In the genomic region with DNA sequence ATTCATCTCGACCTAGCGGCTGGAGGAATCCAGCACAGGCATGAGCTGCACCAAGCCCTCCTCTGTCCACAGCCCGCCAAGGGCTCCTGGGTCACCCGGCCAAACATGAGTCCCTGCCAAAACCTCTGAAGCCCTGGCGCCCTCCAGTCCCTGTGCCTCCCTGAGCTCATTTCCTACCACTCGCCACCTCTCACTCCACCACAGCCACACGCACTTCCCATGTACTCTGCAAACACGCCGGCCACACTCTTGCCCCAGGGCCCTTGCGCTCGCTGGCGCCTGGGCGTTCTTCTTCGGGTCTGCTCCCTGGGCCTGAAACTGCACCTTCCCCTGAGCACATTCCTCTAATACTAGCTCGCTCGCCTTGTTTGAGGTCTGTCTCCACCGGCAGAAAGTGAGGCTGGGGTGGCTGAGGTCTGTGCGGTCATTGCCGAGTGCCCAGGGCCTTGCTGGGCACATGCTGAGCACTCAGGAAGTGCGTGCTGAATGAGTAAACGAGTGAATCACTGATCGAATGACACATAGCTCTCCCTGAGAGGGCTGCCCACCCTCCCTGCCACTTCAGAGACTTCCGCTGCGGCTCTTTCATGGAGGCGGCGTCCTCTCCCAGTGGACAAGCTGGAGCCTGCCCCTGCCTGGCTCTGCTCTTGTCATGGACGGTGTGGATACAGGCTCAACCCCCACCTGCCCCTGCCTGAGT, we compare ENCODE assay signal across 1 cellular context.
TF ChIP-seq lines count a peak whose summit lies in the region.

No MANE protein-coding gene starts in this region.

TF ChIP-seq in HEK293, 187 proteins besides CTCF, POLR2A, EP300 and RAD21 (continued from another document and continues in another):
- TF ChIP-seq, protein P1, sequence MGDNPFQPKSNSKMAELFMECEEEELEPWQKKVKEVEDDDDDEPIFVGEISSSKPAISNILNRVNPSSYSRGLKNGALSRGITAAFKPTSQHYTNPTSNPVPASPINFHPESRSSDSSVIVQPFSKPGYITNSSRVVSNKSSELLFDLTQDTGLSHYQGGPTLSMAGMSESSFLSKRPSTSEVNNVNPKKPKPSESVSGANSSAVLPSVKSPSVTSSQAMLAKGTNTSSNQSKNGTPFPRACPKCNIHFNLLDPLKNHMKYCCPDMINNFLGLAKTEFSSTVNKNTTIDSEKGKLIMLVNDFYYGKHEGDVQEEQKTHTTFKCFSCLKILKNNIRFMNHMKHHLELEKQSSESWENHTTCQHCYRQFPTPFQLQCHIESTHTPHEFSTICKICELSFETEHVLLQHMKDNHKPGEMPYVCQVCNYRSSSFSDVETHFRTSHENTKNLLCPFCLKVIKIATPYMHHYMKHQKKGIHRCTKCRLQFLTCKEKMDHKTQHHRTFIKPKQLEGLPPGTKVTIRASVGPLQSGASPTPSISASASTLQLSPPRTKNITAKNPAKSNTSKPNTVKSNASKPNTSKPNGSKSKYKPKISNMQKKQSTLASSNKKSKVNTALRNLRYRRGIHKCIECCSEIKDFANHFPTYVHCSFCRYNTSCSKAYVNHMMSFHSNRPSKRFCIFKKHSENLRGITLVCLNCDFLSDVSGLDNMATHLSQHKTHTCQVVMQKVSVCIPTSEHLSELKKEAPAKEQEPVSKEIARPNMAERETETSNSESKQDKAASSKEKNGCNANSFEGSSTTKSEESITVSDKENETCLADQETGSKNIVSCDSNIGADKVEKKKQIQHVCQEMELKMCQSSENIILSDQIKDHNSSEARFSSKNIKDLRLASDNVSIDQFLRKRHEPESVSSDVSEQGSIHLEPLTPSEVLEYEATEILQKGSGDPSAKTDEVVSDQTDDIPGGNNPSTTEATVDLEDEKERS (tag by site-specific recombination; IDR thresholded peaks at IDR 0.05) = no peak
- TF ChIP-seq ZBTB8A (tag by site-specific recombination; IDR thresholded peaks at IDR 0.05) (no peak), ZNF121 (tag by site-specific recombination; IDR thresholded peaks at IDR 0.05) (no peak), ZIC2 (tag by site-specific recombination; IDR thresholded peaks at IDR 0.05) (peak; percentile 71), WT1 (tag by site-specific recombination; IDR thresholded peaks at IDR 0.05) (no peak), ZNF354C (tag by site-specific recombination; IDR thresholded peaks at IDR 0.05; ENCODE audit: borderline replicate concordance, low read depth) (no peak), ZNF626 (tag by site-specific recombination; IDR thresholded peaks at IDR 0.05) (no peak), ZNF701 (tag by site-specific recombination; IDR thresholded peaks at IDR 0.05) (no peak), ZNF266 (tag by site-specific recombination; IDR thresholded peaks at IDR 0.05; ENCODE audit: low read depth) (no peak), ZFP37 (tag by site-specific recombination; IDR thresholded peaks at IDR 0.05) (no peak), GLIS1 (tag by site-specific recombination; IDR thresholded peaks at IDR 0.05) (peak; percentile 44), ZNF660 (tag by site-specific recombination; IDR thresholded peaks at IDR 0.05) (0 out of 2 replicates have a peak, but pooled peaks have one; percentile 63), ZNF350 (tag by site-specific recombination; IDR thresholded peaks at IDR 0.05) (no peak), ZNF623 (tag by site-specific recombination; IDR thresholded peaks at IDR 0.05) (peak; percentile 77), GFI1B (tag by site-specific recombination; IDR thresholded peaks at IDR 0.05) (no peak), ZSCAN23 (tag by site-specific recombination; IDR thresholded peaks at IDR 0.05) (no peak), ZFP41 (tag by site-specific recombination; IDR thresholded peaks at IDR 0.05; ENCODE audit: borderline replicate concordance) (no peak), MEIS1 (CRISPR knock-in tag; IDR thresholded peaks at IDR 0.05; ENCODE audit: borderline replicate concordance) (no peak), ZNF600 (tag by site-specific recombination; IDR thresholded peaks at IDR 0.05) (peak; percentile 80), ZNF132 (tag by site-specific recombination; IDR thresholded peaks at IDR 0.05; ENCODE audit: borderline replicate concordance) (no peak), ZNF555 (tag by site-specific recombination; conservative IDR thresholded peaks at IDR 0.05) (no peak), ZBTB17 (tag by site-specific recombination; IDR thresholded peaks at IDR 0.05) (0 out of 2 replicates have a peak, but pooled peaks have one; percentile 49), ZNF768 (tag by site-specific recombination; IDR thresholded peaks at IDR 0.05) (no peak), ZBTB20 (tag by site-specific recombination; IDR thresholded peaks at IDR 0.05) (no peak), FEZF1 (tag by site-specific recombination; IDR thresholded peaks at IDR 0.05) (no peak), YY1 (tag by site-specific recombination; IDR thresholded peaks at IDR 0.05) (0 out of 2 replicates have a peak, but pooled peaks have one; percentile 33), KLF16 (tag by site-specific recombination; IDR thresholded peaks at IDR 0.05) (no peak), ZNF248 (tag by site-specific recombination; IDR thresholded peaks at IDR 0.05) (no peak), ZNF133 (tag by site-specific recombination; IDR thresholded peaks at IDR 0.05) (no peak), ZNF585B (tag by site-specific recombination; IDR thresholded peaks at IDR 0.05) (no peak)
- TF ChIP-seq, protein P2, sequence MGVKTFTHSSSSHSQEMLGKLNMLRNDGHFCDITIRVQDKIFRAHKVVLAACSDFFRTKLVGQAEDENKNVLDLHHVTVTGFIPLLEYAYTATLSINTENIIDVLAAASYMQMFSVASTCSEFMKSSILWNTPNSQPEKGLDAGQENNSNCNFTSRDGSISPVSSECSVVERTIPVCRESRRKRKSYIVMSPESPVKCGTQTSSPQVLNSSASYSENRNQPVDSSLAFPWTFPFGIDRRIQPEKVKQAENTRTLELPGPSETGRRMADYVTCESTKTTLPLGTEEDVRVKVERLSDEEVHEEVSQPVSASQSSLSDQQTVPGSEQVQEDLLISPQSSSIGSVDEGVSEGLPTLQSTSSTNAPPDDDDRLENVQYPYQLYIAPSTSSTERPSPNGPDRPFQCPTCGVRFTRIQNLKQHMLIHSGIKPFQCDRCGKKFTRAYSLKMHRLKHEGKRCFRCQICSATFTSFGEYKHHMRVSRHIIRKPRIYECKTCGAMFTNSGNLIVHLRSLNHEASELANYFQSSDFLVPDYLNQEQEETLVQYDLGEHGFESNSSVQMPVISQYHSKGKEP (tag by site-specific recombination; IDR thresholded peaks at IDR 0.05) = no peak
- TF ChIP-seq, protein P3, sequence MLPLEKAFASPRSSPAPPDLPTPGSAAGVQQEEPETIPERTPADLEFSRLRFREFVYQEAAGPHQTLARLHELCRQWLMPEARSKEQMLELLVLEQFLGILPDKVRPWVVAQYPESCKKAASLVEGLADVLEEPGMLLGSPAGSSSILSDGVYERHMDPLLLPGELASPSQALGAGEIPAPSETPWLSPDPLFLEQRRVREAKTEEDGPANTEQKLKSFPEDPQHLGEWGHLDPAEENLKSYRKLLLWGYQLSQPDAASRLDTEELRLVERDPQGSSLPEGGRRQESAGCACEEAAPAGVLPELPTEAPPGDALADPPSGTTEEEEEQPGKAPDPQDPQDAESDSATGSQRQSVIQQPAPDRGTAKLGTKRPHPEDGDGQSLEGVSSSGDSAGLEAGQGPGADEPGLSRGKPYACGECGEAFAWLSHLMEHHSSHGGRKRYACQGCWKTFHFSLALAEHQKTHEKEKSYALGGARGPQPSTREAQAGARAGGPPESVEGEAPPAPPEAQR (tag by site-specific recombination; IDR thresholded peaks at IDR 0.05) = no peak
- TF ChIP-seq, protein P4, sequence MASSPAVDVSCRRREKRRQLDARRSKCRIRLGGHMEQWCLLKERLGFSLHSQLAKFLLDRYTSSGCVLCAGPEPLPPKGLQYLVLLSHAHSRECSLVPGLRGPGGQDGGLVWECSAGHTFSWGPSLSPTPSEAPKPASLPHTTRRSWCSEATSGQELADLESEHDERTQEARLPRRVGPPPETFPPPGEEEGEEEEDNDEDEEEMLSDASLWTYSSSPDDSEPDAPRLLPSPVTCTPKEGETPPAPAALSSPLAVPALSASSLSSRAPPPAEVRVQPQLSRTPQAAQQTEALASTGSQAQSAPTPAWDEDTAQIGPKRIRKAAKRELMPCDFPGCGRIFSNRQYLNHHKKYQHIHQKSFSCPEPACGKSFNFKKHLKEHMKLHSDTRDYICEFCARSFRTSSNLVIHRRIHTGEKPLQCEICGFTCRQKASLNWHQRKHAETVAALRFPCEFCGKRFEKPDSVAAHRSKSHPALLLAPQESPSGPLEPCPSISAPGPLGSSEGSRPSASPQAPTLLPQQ (tag by site-specific recombination; IDR thresholded peaks at IDR 0.05) = no peak
- TF ChIP-seq, protein P5, sequence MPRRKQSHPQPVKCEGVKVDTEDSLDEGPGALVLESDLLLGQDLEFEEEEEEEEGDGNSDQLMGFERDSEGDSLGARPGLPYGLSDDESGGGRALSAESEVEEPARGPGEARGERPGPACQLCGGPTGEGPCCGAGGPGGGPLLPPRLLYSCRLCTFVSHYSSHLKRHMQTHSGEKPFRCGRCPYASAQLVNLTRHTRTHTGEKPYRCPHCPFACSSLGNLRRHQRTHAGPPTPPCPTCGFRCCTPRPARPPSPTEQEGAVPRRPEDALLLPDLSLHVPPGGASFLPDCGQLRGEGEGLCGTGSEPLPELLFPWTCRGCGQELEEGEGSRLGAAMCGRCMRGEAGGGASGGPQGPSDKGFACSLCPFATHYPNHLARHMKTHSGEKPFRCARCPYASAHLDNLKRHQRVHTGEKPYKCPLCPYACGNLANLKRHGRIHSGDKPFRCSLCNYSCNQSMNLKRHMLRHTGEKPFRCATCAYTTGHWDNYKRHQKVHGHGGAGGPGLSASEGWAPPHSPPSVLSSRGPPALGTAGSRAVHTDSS (tag by site-specific recombination; IDR thresholded peaks at IDR 0.05) = no peak
- TF ChIP-seq, protein P6, sequence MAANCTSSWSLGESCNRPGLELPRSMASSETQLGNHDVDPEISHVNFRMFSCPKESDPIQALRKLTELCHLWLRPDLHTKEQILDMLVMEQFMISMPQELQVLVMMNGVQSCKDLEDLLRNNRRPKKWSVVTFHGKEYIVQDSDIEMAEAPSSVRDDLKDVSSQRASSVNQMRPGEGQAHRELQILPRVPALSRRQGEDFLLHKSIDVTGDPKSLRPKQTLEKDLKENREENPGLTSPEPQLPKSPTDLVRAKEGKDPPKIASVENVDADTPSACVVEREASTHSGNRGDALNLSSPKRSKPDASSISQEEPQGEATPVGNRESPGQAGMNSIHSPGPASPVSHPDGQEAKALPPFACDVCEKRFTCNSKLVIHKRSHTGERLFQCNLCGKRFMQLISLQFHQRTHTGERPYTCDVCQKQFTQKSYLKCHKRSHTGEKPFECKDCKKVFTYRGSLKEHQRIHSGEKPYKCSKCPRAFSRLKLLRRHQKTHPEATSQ (tag by site-specific recombination; IDR thresholded peaks at IDR 0.05) = no peak
- TF ChIP-seq, protein P7, sequence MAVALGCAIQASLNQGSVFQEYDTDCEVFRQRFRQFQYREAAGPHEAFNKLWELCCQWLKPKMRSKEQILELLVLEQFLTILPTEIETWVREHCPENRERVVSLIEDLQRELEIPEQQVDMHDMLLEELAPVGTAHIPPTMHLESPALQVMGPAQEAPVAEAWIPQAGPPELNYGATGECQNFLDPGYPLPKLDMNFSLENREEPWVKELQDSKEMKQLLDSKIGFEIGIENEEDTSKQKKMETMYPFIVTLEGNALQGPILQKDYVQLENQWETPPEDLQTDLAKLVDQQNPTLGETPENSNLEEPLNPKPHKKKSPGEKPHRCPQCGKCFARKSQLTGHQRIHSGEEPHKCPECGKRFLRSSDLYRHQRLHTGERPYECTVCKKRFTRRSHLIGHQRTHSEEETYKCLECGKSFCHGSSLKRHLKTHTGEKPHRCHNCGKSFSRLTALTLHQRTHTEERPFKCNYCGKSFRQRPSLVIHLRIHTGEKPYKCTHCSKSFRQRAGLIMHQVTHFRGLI (tag by site-specific recombination; IDR thresholded peaks at IDR 0.05) = no peak
- TF ChIP-seq, protein P8, sequence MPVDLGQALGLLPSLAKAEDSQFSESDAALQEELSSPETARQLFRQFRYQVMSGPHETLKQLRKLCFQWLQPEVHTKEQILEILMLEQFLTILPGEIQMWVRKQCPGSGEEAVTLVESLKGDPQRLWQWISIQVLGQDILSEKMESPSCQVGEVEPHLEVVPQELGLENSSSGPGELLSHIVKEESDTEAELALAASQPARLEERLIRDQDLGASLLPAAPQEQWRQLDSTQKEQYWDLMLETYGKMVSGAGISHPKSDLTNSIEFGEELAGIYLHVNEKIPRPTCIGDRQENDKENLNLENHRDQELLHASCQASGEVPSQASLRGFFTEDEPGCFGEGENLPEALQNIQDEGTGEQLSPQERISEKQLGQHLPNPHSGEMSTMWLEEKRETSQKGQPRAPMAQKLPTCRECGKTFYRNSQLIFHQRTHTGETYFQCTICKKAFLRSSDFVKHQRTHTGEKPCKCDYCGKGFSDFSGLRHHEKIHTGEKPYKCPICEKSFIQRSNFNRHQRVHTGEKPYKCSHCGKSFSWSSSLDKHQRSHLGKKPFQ (tag by site-specific recombination; IDR thresholded peaks at IDR 0.05) = no peak
- TF ChIP-seq, protein P9, sequence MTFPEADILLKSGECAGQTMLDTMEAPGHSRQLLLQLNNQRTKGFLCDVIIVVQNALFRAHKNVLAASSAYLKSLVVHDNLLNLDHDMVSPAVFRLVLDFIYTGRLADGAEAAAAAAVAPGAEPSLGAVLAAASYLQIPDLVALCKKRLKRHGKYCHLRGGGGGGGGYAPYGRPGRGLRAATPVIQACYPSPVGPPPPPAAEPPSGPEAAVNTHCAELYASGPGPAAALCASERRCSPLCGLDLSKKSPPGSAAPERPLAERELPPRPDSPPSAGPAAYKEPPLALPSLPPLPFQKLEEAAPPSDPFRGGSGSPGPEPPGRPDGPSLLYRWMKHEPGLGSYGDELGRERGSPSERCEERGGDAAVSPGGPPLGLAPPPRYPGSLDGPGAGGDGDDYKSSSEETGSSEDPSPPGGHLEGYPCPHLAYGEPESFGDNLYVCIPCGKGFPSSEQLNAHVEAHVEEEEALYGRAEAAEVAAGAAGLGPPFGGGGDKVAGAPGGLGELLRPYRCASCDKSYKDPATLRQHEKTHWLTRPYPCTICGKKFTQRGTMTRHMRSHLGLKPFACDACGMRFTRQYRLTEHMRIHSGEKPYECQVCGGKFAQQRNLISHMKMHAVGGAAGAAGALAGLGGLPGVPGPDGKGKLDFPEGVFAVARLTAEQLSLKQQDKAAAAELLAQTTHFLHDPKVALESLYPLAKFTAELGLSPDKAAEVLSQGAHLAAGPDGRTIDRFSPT (tag by site-specific recombination; IDR thresholded peaks at IDR 0.05) = peak; percentile 69
- TF ChIP-seq, protein P10, sequence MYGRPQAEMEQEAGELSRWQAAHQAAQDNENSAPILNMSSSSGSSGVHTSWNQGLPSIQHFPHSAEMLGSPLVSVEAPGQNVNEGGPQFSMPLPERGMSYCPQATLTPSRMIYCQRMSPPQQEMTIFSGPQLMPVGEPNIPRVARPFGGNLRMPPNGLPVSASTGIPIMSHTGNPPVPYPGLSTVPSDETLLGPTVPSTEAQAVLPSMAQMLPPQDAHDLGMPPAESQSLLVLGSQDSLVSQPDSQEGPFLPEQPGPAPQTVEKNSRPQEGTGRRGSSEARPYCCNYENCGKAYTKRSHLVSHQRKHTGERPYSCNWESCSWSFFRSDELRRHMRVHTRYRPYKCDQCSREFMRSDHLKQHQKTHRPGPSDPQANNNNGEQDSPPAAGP (tag by site-specific recombination; IDR thresholded peaks at IDR 0.05) = peak; percentile 79
